Comparison of ENCODE assay signal across 1 cellular context in the genomic region with DNA sequence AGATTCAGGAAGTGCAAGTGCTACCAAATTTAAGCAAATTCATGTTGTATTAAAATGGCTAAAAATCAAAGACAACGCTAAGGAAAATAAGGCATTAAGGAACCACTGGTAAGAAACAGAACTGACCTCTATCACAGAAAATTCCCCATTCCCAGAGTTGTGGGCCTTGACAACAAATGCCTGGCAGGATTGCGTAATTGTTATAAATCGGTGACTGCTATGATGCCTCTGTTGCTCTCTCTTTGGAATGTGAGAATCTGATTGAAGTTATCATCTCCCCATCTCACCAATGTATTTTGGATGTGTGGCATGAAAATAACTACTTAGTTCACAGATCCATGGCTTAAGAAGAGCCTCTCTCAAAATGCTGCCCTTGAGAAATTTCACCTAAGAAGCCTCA.
TF ChIP-seq lines count a peak whose summit lies in the region.

No MANE protein-coding gene starts in this region.

TF ChIP-seq in Ishikawa, 13 proteins besides CTCF, POLR2A, EP300 and RAD21:
- TF ChIP-seq, protein P1, sequence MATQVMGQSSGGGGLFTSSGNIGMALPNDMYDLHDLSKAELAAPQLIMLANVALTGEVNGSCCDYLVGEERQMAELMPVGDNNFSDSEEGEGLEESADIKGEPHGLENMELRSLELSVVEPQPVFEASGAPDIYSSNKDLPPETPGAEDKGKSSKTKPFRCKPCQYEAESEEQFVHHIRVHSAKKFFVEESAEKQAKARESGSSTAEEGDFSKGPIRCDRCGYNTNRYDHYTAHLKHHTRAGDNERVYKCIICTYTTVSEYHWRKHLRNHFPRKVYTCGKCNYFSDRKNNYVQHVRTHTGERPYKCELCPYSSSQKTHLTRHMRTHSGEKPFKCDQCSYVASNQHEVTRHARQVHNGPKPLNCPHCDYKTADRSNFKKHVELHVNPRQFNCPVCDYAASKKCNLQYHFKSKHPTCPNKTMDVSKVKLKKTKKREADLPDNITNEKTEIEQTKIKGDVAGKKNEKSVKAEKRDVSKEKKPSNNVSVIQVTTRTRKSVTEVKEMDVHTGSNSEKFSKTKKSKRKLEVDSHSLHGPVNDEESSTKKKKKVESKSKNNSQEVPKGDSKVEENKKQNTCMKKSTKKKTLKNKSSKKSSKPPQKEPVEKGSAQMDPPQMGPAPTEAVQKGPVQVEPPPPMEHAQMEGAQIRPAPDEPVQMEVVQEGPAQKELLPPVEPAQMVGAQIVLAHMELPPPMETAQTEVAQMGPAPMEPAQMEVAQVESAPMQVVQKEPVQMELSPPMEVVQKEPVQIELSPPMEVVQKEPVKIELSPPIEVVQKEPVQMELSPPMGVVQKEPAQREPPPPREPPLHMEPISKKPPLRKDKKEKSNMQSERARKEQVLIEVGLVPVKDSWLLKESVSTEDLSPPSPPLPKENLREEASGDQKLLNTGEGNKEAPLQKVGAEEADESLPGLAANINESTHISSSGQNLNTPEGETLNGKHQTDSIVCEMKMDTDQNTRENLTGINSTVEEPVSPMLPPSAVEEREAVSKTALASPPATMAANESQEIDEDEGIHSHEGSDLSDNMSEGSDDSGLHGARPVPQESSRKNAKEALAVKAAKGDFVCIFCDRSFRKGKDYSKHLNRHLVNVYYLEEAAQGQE (IDR thresholded peaks at IDR 0.05; ENCODE audit: low read depth): no peak
- peak; percentile 77 for TF ChIP-seq CEBPB (IDR thresholded peaks at IDR 0.05)
